Comparison of ENCODE assay signal across 8 cellular contexts in the genomic region with DNA sequence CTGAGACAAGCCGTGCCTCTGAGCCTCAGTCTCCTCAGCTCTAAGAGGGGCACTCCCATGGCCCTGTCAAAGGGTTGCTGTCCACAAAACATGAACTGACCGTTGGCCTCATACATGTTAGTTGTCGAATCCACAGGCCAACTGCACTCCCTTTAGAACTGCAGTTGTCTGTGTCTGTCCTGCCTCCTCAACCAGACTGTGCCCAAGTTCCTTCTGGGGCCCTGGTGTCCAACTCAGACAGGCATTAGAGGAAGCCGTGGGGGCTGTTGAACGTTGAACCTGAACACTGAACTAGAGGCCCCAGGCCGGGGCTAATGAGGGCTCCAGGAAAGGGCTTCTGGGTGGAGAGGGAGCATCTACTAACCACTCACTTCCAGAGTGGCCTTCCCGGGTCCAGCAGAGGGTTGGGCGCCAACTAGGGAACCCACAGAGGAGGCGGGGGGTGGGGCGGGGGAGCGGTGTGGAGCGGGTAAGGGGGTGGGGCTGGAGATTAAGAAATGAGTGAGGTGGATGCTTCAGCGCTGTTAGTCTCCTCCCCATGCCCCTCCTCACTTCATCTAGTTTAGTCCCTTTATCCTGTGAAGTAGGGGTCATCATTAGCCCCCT. TPM values are rescaled to one million over a fixed set of nuclear protein-coding genes. Genes with fewer than 3 reads are reported as not detected.
DNase-seq lines count a peak whose midpoint lies in the region; FAIRE-seq and TF ChIP-seq lines count a peak whose summit lies in the region.

A gene with protein sequence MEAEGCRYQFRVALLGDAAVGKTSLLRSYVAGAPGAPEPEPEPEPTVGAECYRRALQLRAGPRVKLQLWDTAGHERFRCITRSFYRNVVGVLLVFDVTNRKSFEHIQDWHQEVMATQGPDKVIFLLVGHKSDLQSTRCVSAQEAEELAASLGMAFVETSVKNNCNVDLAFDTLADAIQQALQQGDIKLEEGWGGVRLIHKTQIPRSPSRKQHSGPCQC (plus strand): TSS at position 558 of the 606 bp plus-strand sequence. CDS start 247 bp downstream, outside the sequence.

- CTCF ChIA-PET in MCF 10A (lab: Yijun Ruan, JAX), result no interaction called here
- CTCF ChIA-PET in H1 (lab: Charles Lee; ENCODE audit: partially characterized antibody), result interaction anchor here (1.0 to 3.1 kb wide), 4 partner anchors 9 to 11 kb away, joined by 3 to 16 read pairs (median 13); no protein-coding TSS in a partner anchor

- POLR2A ChIA-PET in MCF 10A (lab: Yijun Ruan, JAX) (no interaction called here), H1 (lab: Charles Lee; ENCODE audit: partially characterized antibody) (interaction anchor here (0.6 to 23.4 kb wide), 6 partner anchors 12 to 79 kb away, joined by 3 to 660 read pairs (median 152); a partner anchor contains a TSS)

- H3K27ac Mint-ChIP-seq in MCF 10A (ENCODE audit: low read depth, unreplicated experiment), result no peak within 1 kb of the TSS

- H2BK120ac ChIP-seq in H1 (replicated peaks; ENCODE audit: low read depth, low read length), result peak within 1 kb of the TSS; percentile 58

- peaks cover 0 to 4% of the 10 kb centered on the region in 2 donors for H3K4me1 ChIP-seq in breast epithelium
- peaks cover 15% of the 10 kb centered on the region for H3K4me1 ChIP-seq in OCI-LY1 (ENCODE audit: insufficient read depth, low read length, severe bottlenecking)
- peaks cover 9 to 18% (median 16%) of the 10 kb centered on the region in 4 experiments for H3K4me1 ChIP-seq in H1 (replicated peaks in 1 of 4; ENCODE audit: control insufficient read depth in 3 of 4, insufficient read depth in 4 of 4, low read length in 3 of 4)
- H3K4me1 ChIP-seq in mucosa of stomach (ENCODE audit: control insufficient read depth, insufficient read depth, low read length), result peaks cover 22% of the 10 kb centered on the region
- peaks cover 6% of the 10 kb centered on the region for H3K4me1 ChIP-seq in vagina

- no peaks in the 10 kb centered on the region for H3K36me3 ChIP-seq in breast epithelium
- no peaks in the 10 kb centered on the region; the same call in 1 of the 2 replicates for H3K36me3 ChIP-seq in OCI-LY1 (ENCODE audit: insufficient read depth, low read length)
- no peaks in the 10 kb centered on the region for H3K36me3 ChIP-seq in H1 (ENCODE audit: control insufficient read depth in 2 of 4, insufficient read depth in 4 of 4, low read length in 3 of 4)
- no peaks in the 10 kb centered on the region for H3K36me3 ChIP-seq in mucosa of stomach (ENCODE audit: control insufficient read depth, insufficient read depth, low read length)
- H3K36me3 ChIP-seq in vagina, result no peaks in the 10 kb centered on the region

- H3K27ac ChIP-seq in breast epithelium (peak within 1 kb of the TSS; percentile 21 to 67), OCI-LY1 (ENCODE audit: low read depth, low read length, poor library complexity, severe bottlenecking) (no peak within 1 kb of the TSS), H1 (ENCODE audit: low read depth, low read length) (no peak within 1 kb of the TSS), vagina (peak within 1 kb of the TSS; percentile 75)

- H3K9ac ChIP-seq in OCI-LY1 (ENCODE audit: low read length) (peak within 1 kb of the TSS; percentile 38; the same call in 1 of the 2 replicates), H1 (replicated peaks in 1 of 4; ENCODE audit: extremely low read depth in 1 of 4, low read depth in 3 of 4, low read length in 3 of 4) (peak within 1 kb of the TSS; percentile 45 to 77 (median 54); a peak in 6 of 7 replicates), mucosa of stomach (ENCODE audit: low read length) (peak within 1 kb of the TSS; percentile 53)

- no peak for TF ChIP-seq EP300 in H1 (IDR thresholded peaks at IDR 0.05; ENCODE audit: borderline replicate concordance in 1 of 2, low read depth in 2 of 2, low read length in 2 of 2)

- peak within 1 kb of the TSS; percentile 25 for H3K56ac ChIP-seq in H1 (replicated peaks; ENCODE audit: insufficient read length, low read depth, low read length)

- peak within 1 kb of the TSS; percentile 98; the same call in 1 of the 2 replicates for H2BK12ac ChIP-seq in H1 (ENCODE audit: low read depth, low read length)

- H3K9me3 ChIP-seq in breast epithelium (no peaks in the 10 kb centered on the region), OCI-LY1 (ENCODE audit: low read length) (no peaks in the 10 kb centered on the region), H1 (ENCODE audit: insufficient read depth in 2 of 2, low read depth in 1 of 2, low read length in 1 of 2) (no peaks in the 10 kb centered on the region; a peak in 1 of 4 replicates), mucosa of stomach (ENCODE audit: control insufficient read depth, low read length) (no peaks in the 10 kb centered on the region), vagina (no peaks in the 10 kb centered on the region)

- no peak for TF ChIP-seq RAD21 in H1 (IDR thresholded peaks at IDR 0.05 in 1 of 2, conservative IDR thresholded peaks at IDR 0.05 in 1 of 2; ENCODE audit: low read depth in 2 of 2, low read length in 2 of 2)

- H3K4me2 ChIP-seq in OCI-LY1 (ENCODE audit: low read length) (peak within 1 kb of the TSS; percentile 58), H1 (ENCODE audit: insufficient read depth in 1 of 2, low read depth in 2 of 2, low read length in 2 of 2) (peak within 1 kb of the TSS; percentile 55 to 87)

- WGBS in H1 (ENCODE audit: extremely low coverage in 1 of 2, insufficient coverage in 1 of 2, insufficient read length in 1 of 2, insufficient replicate concordance in 2 of 2, low coverage in 1 of 2, low lambda C conversion rate in 2 of 2, missing lambda C conversion rate in 1 of 2), 2 experiments, result 41% methylated on average over 10 of the region's 13 CpGs; no CpG with 5 or more reads in 1 of the 2 experiments

- H3K4ac ChIP-seq in H1 (replicated peaks; ENCODE audit: insufficient read length, low read depth, low read length), result no peak within 1 kb of the TSS

- H3K23ac ChIP-seq in H1 (ENCODE audit: insufficient read length), result no peak within 1 kb of the TSS

- no peaks in the 10 kb centered on the region for H3K27me3 Mint-ChIP-seq in MCF 10A (ENCODE audit: insufficient read depth, unreplicated experiment)

- no peaks in the 10 kb centered on the region for H3K9me3 Mint-ChIP-seq in MCF 10A (ENCODE audit: unreplicated experiment)

- H2BK15ac ChIP-seq in H1 (ENCODE audit: low read length), result peak within 1 kb of the TSS; percentile 99

- H3K36me3 Mint-ChIP-seq in MCF 10A (ENCODE audit: insufficient read depth, unreplicated experiment), result no peaks in the 10 kb centered on the region

- BruUV-seq in MCF 10A (replicated peaks; lab: Mats Ljungman, UMichigan), result no TSS peak

- H2BK5ac ChIP-seq in H1 (ENCODE audit: low read depth, low read length), result peak within 1 kb of the TSS; percentile 63; the same call in 1 of the 2 replicates

- peak within 1 kb of the TSS; percentile 4 for H4K8ac ChIP-seq in H1 (ENCODE audit: extremely low read depth, insufficient read depth, low read length)

- H4K91ac ChIP-seq in H1 (replicated peaks; ENCODE audit: insufficient read length, low read length), result peak within 1 kb of the TSS; percentile 32

- H2BK20ac ChIP-seq in H1 (ENCODE audit: low read length), result peak within 1 kb of the TSS; percentile 75; the same call in 1 of the 2 replicates

- H2AK5ac ChIP-seq in H1 (ENCODE audit: low read depth, low read length), result peak within 1 kb of the TSS; percentile 83

- no peaks in the 10 kb centered on the region; the same call in none of the 2 replicates for H3K23me2 ChIP-seq in H1 (ENCODE audit: low read depth, low read length)

- H4K20me1 ChIP-seq in OCI-LY1 (ENCODE audit: insufficient read depth, low read length), result no peaks in the 10 kb centered on the region
- no peaks in the 10 kb centered on the region for H4K20me1 ChIP-seq in H1 (replicated peaks in 1 of 2; ENCODE audit: control insufficient read depth in 1 of 2, insufficient read depth in 2 of 2, low read length in 2 of 2)

- peak within 1 kb of the TSS; percentile 51 to 63 (median 59) for H3K4me3 ChIP-seq in breast epithelium
- H3K4me3 ChIP-seq in OCI-LY1 (ENCODE audit: low read depth, low read length, poor library complexity, severe bottlenecking), result peak within 1 kb of the TSS; percentile 56
- peak within 1 kb of the TSS; percentile 40 to 66 (median 56) for H3K4me3 ChIP-seq in H1 (ENCODE audit: extremely low read depth in 1 of 4, insufficient read depth in 2 of 4, low read depth in 3 of 4, low read length in 4 of 4)
- peak within 1 kb of the TSS; percentile 31 for H3K4me3 ChIP-seq in mucosa of stomach (ENCODE audit: low read length)
- peak within 1 kb of the TSS; percentile 50 to 54 for H3K4me3 ChIP-seq in vagina

- no peaks in the 10 kb centered on the region; the same call in 1 of the 2 replicates for H3F3A ChIP-seq in OCI-LY1 (ENCODE audit: insufficient read depth, low read length)

- no peak for FAIRE-seq in H1 (lab: Jason Lieb, UNC)

- H3K18ac ChIP-seq in H1 (ENCODE audit: extremely low read depth, low read length), result peak within 1 kb of the TSS; percentile 90

- no peak for TF ChIP-seq CTCF in breast epithelium (IDR thresholded peaks at IDR 0.05)
- no peak for TF ChIP-seq CTCF in MCF 10A (IDR thresholded peaks at IDR 0.05; ENCODE audit: unreplicated experiment)
- TF ChIP-seq CTCF in OCI-LY1 (IDR thresholded peaks at IDR 0.05; ENCODE audit: low read length), result no peak
- TF ChIP-seq CTCF in H1 (IDR thresholded peaks at IDR 0.05; ENCODE audit: control extremely low read depth in 1 of 3, insufficient read depth in 1 of 3, low read depth in 1 of 3, low read length in 3 of 3), result no peak
- TF ChIP-seq CTCF in vagina (IDR thresholded peaks at IDR 0.05), result no peak

- no peak within 1 kb of the TSS for H3K4me3 Mint-ChIP-seq in MCF 10A (ENCODE audit: unreplicated experiment)

- H3K9me2 ChIP-seq in OCI-LY1 (ENCODE audit: low read depth, low read length), result no peaks in the 10 kb centered on the region

- TF ChIP-seq POLR2A in breast epithelium (IDR thresholded peaks at IDR 0.05) (no peak), H1 (IDR thresholded peaks at IDR 0.05; ENCODE audit: control extremely low read depth in 1 of 2, low read depth in 2 of 2, low read length in 2 of 2) (no peak), vagina (IDR thresholded peaks at IDR 0.05) (no peak)

- intact Hi-C loops in breast epithelium (cut with DNase I; ENCODE audit: low total_unique reads), result no loop called here
- intact Hi-C loops in MCF 10A (cut with micrococcal nuclease), result no loop called here
- intact Hi-C loops in vagina (cut with DNase I), result no loop called here

- no peak for DNase-seq in breast epithelium (ENCODE audit: low spot score in 2 of 2)
- no peak for DNase-seq in MCF 10A (ENCODE audit: unreplicated experiment)
- peak in 1 of 2 experiments; percentile 76 for DNase-seq in H1 (ENCODE audit: low read depth in 1 of 2, low spot score in 2 of 2)
- no peak for DNase-seq in vagina (ENCODE audit: extremely low spot score in 2 of 2)
- DNase-seq in SHP77 (lab: John Stamatoyannopoulos, UW), result no peak
- DNase-seq in occipital lobe (lab: John Stamatoyannopoulos, UW), result no peak

- H3K27me3 ChIP-seq in breast epithelium, result no peaks in the 10 kb centered on the region
- no peaks in the 10 kb centered on the region for H3K27me3 ChIP-seq in OCI-LY1 (ENCODE audit: insufficient read depth, low read length)
- peaks cover 0 to 7% (median 2%) of the 10 kb centered on the region in 4 experiments; a peak in 3 of 7 replicates for H3K27me3 ChIP-seq in H1 (replicated peaks in 1 of 4; ENCODE audit: control insufficient read depth in 3 of 4, extremely low read depth in 1 of 4, insufficient read depth in 3 of 4, low read length in 3 of 4)
- H3K27me3 ChIP-seq in mucosa of stomach (ENCODE audit: control insufficient read depth, insufficient read depth, low read length), result peaks cover 3% of the 10 kb centered on the region
- no peaks in the 10 kb centered on the region for H3K27me3 ChIP-seq in vagina

- H3K4me1 Mint-ChIP-seq in MCF 10A (ENCODE audit: insufficient read depth, unreplicated experiment), result peaks cover 12% of the 10 kb centered on the region

- H2AFZ ChIP-seq in OCI-LY1 (ENCODE audit: low read length), result no peak within 1 kb of the TSS
- H2AFZ ChIP-seq in H1 (ENCODE audit: low read length), result peak within 1 kb of the TSS; percentile 78

- peak within 1 kb of the TSS; percentile 15 for H4K5ac ChIP-seq in H1 (ENCODE audit: insufficient read length, low read depth, low read length)

- H3K14ac ChIP-seq in H1 (ENCODE audit: insufficient read length), result no peak within 1 kb of the TSS

- no peaks in the 10 kb centered on the region for H3K79me1 ChIP-seq in H1 (ENCODE audit: low read depth, low read length)

- H3K79me2 ChIP-seq in OCI-LY1 (ENCODE audit: insufficient read depth, low read length) (no peaks in the 10 kb centered on the region), H1 (ENCODE audit: control insufficient read depth in 1 of 2, insufficient read depth in 2 of 2, low read length in 2 of 2) (no peaks in the 10 kb centered on the region; a peak in 1 of 4 replicates)

RNA-seq across cellular contexts. Expression of the gene that starts here (rescaled TPM):
- 10 to 100 TPM in 1 of 3 donors, 1 to 10 TPM in 2; 6.9 to 18.6 (median 8.0) TPM for total RNA-seq in breast epithelium
- total RNA-seq in MCF 10A (2022), result not detected in 2 replicates
- total RNA-seq in H1 (2021; fragmentation: NEBNext Ultra II Directional; extraction: Animal tissue kit (Norgen Biotek cat#: 25700)), result 12.5 and 13.6 TPM in 2 replicates
- polyA plus RNA-seq in H1 (2011; rRNA removed), result 15.1 and 16.6 TPM in 2 replicates
- polyA plus RNA-seq in H1 (2011; cell fraction: cytosol; rRNA removed), result 15.0 TPM
- polyA plus RNA-seq in H1 (2011; cell fraction: nucleus; rRNA removed), result 8.6 TPM
- 12.0 to 13.1 TPM (median 12.5 TPM) in 4 replicates for polyA plus RNA-seq in H1 (2012, experiment 1 of 2)
- 15.1 TPM for polyA plus RNA-seq in H1 (2012, experiment 2 of 2)
- 9.2 TPM for polyA plus RNA-seq in H1 (2013, experiment 1 of 2)
- 9.3 TPM for polyA plus RNA-seq in H1 (2013, experiment 2 of 2)
- 8.8 and 9.0 TPM in 2 replicates for polyA minus RNA-seq in H1 (2011; rRNA and poly(A)+ RNA removed)
- polyA minus RNA-seq in H1 (2011; cell fraction: cytosol; rRNA and poly(A)+ RNA removed), result 11.0 TPM
- polyA minus RNA-seq in H1 (2011; cell fraction: nucleus; rRNA and poly(A)+ RNA removed), result 6.0 TPM
- total RNA-seq in vagina, result 2.5 TPM
- total RNA-seq in occipital lobe, result 1.6 TPM

Comparison
In these comparisons a context has a peak if more than half of its experiments do, and no peak if none do; other contexts are left out.
1. H3K27ac ChIP-seq: peak in breast epithelium (2 of 2) and vagina (single experiment); none in OCI-LY1 (single experiment) and H1 (single experiment).
2. Peak in every context shown above with its lines, with median percentiles within 50 percentile points of each other: H3K4me3 ChIP-seq and H3K9ac ChIP-seq.